ENCODE assay signal across 15 cellular contexts in genomic region chr14:26820578-26820977, GRCh38.
A peak's percentile ranks its signal among the peaks of the same experiment; 100 is the strongest.
DNase-seq lines count a peak whose midpoint lies in the region; ATAC-seq and TF ChIP-seq lines count a peak whose summit lies in the region.
"Had no signal": no experiment of that assay in that cellular context is flagged by ENCODE, and none has a peak within 500 bp of the region (broad histone marks: within the 10 kb centered on the region; RNA-seq: fewer than 3 reads in every experiment).

No MANE protein-coding gene starts in this region.

- H2BK5ac ChIP-seq in neuronal stem cell (ENCODE audit: low read length): no peak overlapping the region

- H3K9me3 ChIP-seq in neuronal stem cell (replicated peaks in 1 of 2; ENCODE audit: control insufficient read depth in 2 of 2, insufficient read depth in 1 of 2, low read depth in 1 of 2, low read length in 2 of 2) (no peaks in the 10 kb centered on the region), mammary epithelial cell (replicated peaks; ENCODE audit: insufficient read depth, low read length) (peaks cover 20% of the 10 kb centered on the region), body of pancreas (no peaks in the 10 kb centered on the region)
- H3K9me3 ChIP-seq: BE2C, HAP-1 had no signal

- in situ Hi-C loops in mammary epithelial cell (cut with MboI; ENCODE audit: low sequenced_read_pairs in 2 of 2): no loop called here

- intact Hi-C loops in mammary epithelial cell (cut with micrococcal nuclease): no loop called here
- intact Hi-C loops in body of pancreas (cut with DNase I): no loop called here

- H3K79me2 ChIP-seq in ACC112 (ENCODE audit: control insufficient read depth, insufficient read depth, low read length, unreplicated experiment) (no peaks in the 10 kb centered on the region), mammary epithelial cell (ENCODE audit: insufficient read depth, low read length) (no peaks in the 10 kb centered on the region)

- H3K27me3 ChIP-seq in ACC112 (ENCODE audit: insufficient read depth, low read length) (no peaks in the 10 kb centered on the region), neuronal stem cell (ENCODE audit: control insufficient read depth in 3 of 3, insufficient read depth in 3 of 3, low read depth in 1 of 3, low read length in 3 of 3) (no peaks in the 10 kb centered on the region), mammary epithelial cell (ENCODE audit: insufficient read depth, low read length) (no peaks in the 10 kb centered on the region), body of pancreas (no peaks in the 10 kb centered on the region)
- H3K27me3 ChIP-seq: BE2C had no signal

- no peak overlapping the region for H4K91ac ChIP-seq in neuronal stem cell (ENCODE audit: low read depth, low read length, poor library complexity)

- dilution Hi-C loops in mammary epithelial cell (cut with HindIII; ENCODE audit: low sequenced_read_pairs): no loop called here

- peak overlapping the region; percentile 31; the same call in 1 of the 2 replicates for H3K4me3 ChIP-seq in ACC112 (ENCODE audit: low read depth, low read length)
- H3K4me3 ChIP-seq in neuronal stem cell (ENCODE audit: low read length in 2 of 2): no peak overlapping the region
- H3K4me3 ChIP-seq in mammary epithelial cell (replicated peaks in 1 of 3; ENCODE audit: insufficient read depth in 1 of 3, low read depth in 2 of 3, low read length in 3 of 3): no peak overlapping the region
- no peak overlapping the region for H3K4me3 ChIP-seq in body of pancreas
- H3K4me3 ChIP-seq: HAP-1 had no signal

- no peak for TF ChIP-seq POLR2A in body of pancreas (IDR thresholded peaks at IDR 0.05)

- no peak for TF ChIP-seq CTCF in mammary epithelial cell (conservative IDR thresholded peaks at IDR 0.05 in 1 of 2, IDR thresholded peaks at IDR 0.05 in 1 of 2; ENCODE audit: extremely low read depth in 1 of 2, insufficient read depth in 1 of 2, low read depth in 1 of 2, low read length in 2 of 2)
- no peak for TF ChIP-seq CTCF in body of pancreas (IDR thresholded peaks at IDR 0.05)

- H2BK12ac ChIP-seq in neuronal stem cell (ENCODE audit: low read length): no peak overlapping the region

- no peak for ATAC-seq in body of pancreas

- H3K18ac ChIP-seq in neuronal stem cell (ENCODE audit: low read length): no peak overlapping the region

- DNase-seq in NCI-H226 (peak; percentile 29), glomerular endothelial cell (ENCODE audit: extremely low read depth, low read depth, low spot score) (peak; percentile 56), neuronal stem cell (ENCODE audit: low spot score) (no peak), mammary epithelial cell (no peak), body of pancreas (no peak), NCI-H1436 (lab: John Stamatoyannopoulos, UW) (no peak)
- DNase-seq: BE2C; CD4-positive, alpha-beta memory T cell; EL; GDM1; HFFc6; KBM-7 had no signal

- H3K14ac ChIP-seq in neuronal stem cell (ENCODE audit: low read length): no peak overlapping the region

- H3K4me2 ChIP-seq in neuronal stem cell (ENCODE audit: insufficient read depth, low read length, poor library complexity, severe bottlenecking) (no peak overlapping the region), mammary epithelial cell (ENCODE audit: insufficient read depth, low read depth, low read length) (no peak overlapping the region)

- no peak overlapping the region for H4K8ac ChIP-seq in neuronal stem cell (ENCODE audit: low read depth, low read length)

- no peak overlapping the region for H2BK120ac ChIP-seq in neuronal stem cell (ENCODE audit: low read depth, low read length)

- H3K79me1 ChIP-seq in neuronal stem cell (ENCODE audit: low read depth, low read length): no peaks in the 10 kb centered on the region

- H2AFZ ChIP-seq in ACC112 (ENCODE audit: low read length, unreplicated experiment) (no peak overlapping the region), neuronal stem cell (ENCODE audit: low read length) (peak overlapping the region; percentile 9), mammary epithelial cell (ENCODE audit: low read depth, low read length) (no peak overlapping the region)

- H3K9ac ChIP-seq in neuronal stem cell (ENCODE audit: low read depth, low read length, poor library complexity): no peak overlapping the region
- H3K9ac ChIP-seq in mammary epithelial cell (ENCODE audit: insufficient read depth, low read length): no peak overlapping the region

- H3K27ac ChIP-seq in ACC112 (ENCODE audit: low read depth, low read length) (no peak overlapping the region; the same call in 1 of the 2 replicates), neuronal stem cell (replicated peaks; ENCODE audit: low read length) (no peak overlapping the region), mammary epithelial cell (ENCODE audit: insufficient read depth, low read depth, low read length) (no peak overlapping the region), body of pancreas (no peak overlapping the region)
- H3K27ac ChIP-seq: C4-2B had no signal

- no peaks in the 10 kb centered on the region for H3K36me3 ChIP-seq in ACC112 (ENCODE audit: insufficient read depth, low read length)
- H3K36me3 ChIP-seq in neuronal stem cell (replicated peaks in 1 of 2; ENCODE audit: control insufficient read depth in 2 of 2, insufficient read depth in 2 of 2, low read length in 2 of 2): no peaks in the 10 kb centered on the region
- H3K36me3 ChIP-seq in mammary epithelial cell (ENCODE audit: insufficient read depth, low read length): no peaks in the 10 kb centered on the region
- H3K36me3 ChIP-seq in body of pancreas (replicated peaks in 1 of 2; ENCODE audit: insufficient read depth in 1 of 2, low read depth in 2 of 2): no peaks in the 10 kb centered on the region
- H3K36me3 ChIP-seq: BE2C, HAP-1 had no signal

- CTCF ChIA-PET in mammary epithelial cell (lab: Charles Lee; ENCODE audit: low non-redundant PET): no interaction called here

- H3K23ac ChIP-seq in neuronal stem cell (ENCODE audit: low read depth, low read length, poor library complexity): no peak overlapping the region

- no peak overlapping the region for H3K4ac ChIP-seq in neuronal stem cell (ENCODE audit: low read length)

- peaks cover 11% of the 10 kb centered on the region for H3K4me1 ChIP-seq in ACC112 (ENCODE audit: control insufficient read depth, insufficient read depth, low read length, unreplicated experiment)
- H3K4me1 ChIP-seq in neuronal stem cell (ENCODE audit: control insufficient read depth in 2 of 2, insufficient read depth in 1 of 2, low read depth in 1 of 2, low read length in 2 of 2): no peaks in the 10 kb centered on the region
- H3K4me1 ChIP-seq in mammary epithelial cell (ENCODE audit: insufficient read depth, low read length): no peaks in the 10 kb centered on the region
- H3K4me1 ChIP-seq in body of pancreas: no peaks in the 10 kb centered on the region
- H3K4me1 ChIP-seq: BE2C, HAP-1 had no signal

- BruUV-seq in mammary epithelial cell (replicated peaks; lab: Mats Ljungman, UMichigan): no TSS peak

- no peak overlapping the region for H2BK15ac ChIP-seq in neuronal stem cell (ENCODE audit: low read length)

- no peaks in the 10 kb centered on the region for H4K20me1 ChIP-seq in mammary epithelial cell (ENCODE audit: insufficient read depth, low read length)

- no peak overlapping the region for H2AK5ac ChIP-seq in neuronal stem cell (ENCODE audit: low read depth, low read length)

- no CpG with 5 or more reads among the region's 4 CpGs for WGBS in neuronal stem cell (ENCODE audit: extremely low coverage in 2 of 2, insufficient read length in 2 of 2, insufficient replicate concordance in 1 of 2), 2 donors
- 31% methylated on average over 4 of the region's 4 CpGs for WGBS in mammary epithelial cell (ENCODE audit: low coverage, missing lambda C conversion rate)
- WGBS in body of pancreas, 2 donors: 53 to 60% methylated on average over 4 of the region's 4 CpGs

Comparison
In these comparisons a context has a peak if more than half of its experiments do, and no peak if none do; other contexts are left out.
1. DNase-seq: peak in NCI-H226 (single experiment) and glomerular endothelial cell (single experiment); none in neuronal stem cell (single experiment), mammary epithelial cell (single experiment), body of pancreas (0 of 4) and NCI-H1436 (single experiment).